ENCODE assay signal across 8 cellular contexts in the genomic region with DNA sequence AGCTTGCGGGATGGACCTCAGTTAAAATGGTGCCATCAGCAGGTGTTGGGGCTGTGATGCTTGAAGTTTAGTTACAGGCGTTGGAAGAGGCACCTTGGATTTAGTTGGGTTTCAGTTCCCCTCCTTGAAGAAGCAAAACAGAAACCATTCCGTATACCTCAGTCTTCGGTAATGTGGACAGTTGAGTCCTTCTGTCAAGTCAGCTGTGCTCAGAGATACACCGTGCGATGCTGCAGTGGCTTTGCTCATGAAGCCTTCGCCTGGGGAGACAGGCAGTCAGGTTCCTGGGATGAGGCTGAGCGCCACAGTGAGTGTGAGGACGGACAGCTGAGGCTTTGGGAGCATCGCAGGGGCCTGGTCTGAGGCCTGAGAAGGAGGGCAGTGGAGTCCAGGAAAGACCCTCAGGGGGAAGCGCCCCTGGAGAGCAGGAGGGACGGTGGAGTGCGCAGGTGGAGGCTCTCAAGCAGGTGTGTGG. TPM values are rescaled to one million over a fixed set of nuclear protein-coding genes. Genes with fewer than 3 reads are reported as not detected.
DNase-seq lines count a peak whose midpoint lies in the region; ATAC-seq and TF ChIP-seq lines count a peak whose summit lies in the region.

No MANE protein-coding gene starts in this region.

- ATAC-seq in GM19351 (IDR thresholded peaks at IDR 0.05; ENCODE audit: unreplicated experiment) (peak; percentile 83), HG03139 (IDR thresholded peaks at IDR 0.05; ENCODE audit: unreplicated experiment) (peak; percentile 89)
- ATAC-seq in activated T-helper 17 cell treated with anti-CD3 and anti-CD28 coated beads, Interleukin-2, amount 50 U/mL, for 72 hours (replicated peaks) = no peak

- H3K9me3 Mint-ChIP-seq in activated T-helper 17 cell treated with anti-CD3 and anti-CD28 coated beads, Interleukin-2, amount 50 U/mL, for 72 hours = no peaks in the 10 kb centered on the region

- H3K4me3 Mint-ChIP-seq in activated T-helper 17 cell treated with anti-CD3 and anti-CD28 coated beads, Interleukin-2, amount 50 U/mL, for 72 hours = peak overlapping the region; percentile 55

- H3K4me1 Mint-ChIP-seq in activated T-helper 17 cell treated with anti-CD3 and anti-CD28 coated beads, Interleukin-2, amount 50 U/mL, for 72 hours = peaks cover 39% of the 10 kb centered on the region

- TF ChIP-seq CTCF in GM12864 (IDR thresholded peaks at IDR 0.05; ENCODE audit: low read depth, low read length, missing control alignments) = no peak
- TF ChIP-seq CTCF in vagina (IDR thresholded peaks at IDR 0.05) = no peak

- DNase-seq in GM12864 (ENCODE audit: low read depth) (peak; percentile 71), superior temporal gyrus (ENCODE audit: extremely low spot score) (no peak), vagina (ENCODE audit: extremely low spot score in 2 of 2) (no peak), NCI-H2196 (lab: John Stamatoyannopoulos, UW; ENCODE audit: unreplicated experiment) (no peak)
- no peak for DNase-seq in activated CD4-positive, alpha-beta T cell treated with anti-CD3 and anti-CD28 coated beads, Interleukin-2, amount 50 U/mL, for 48 hours

- peaks cover 4 to 28% of the 10 kb centered on the region in 2 donors for H3K36me3 ChIP-seq in vagina

- intact Hi-C loops in vagina (cut with DNase I) = no loop called here

- H3K27ac Mint-ChIP-seq in activated T-helper 17 cell treated with anti-CD3 and anti-CD28 coated beads, Interleukin-2, amount 50 U/mL, for 72 hours = peak overlapping the region; percentile 23

- no peak for TF ChIP-seq POLR2A in vagina (IDR thresholded peaks at IDR 0.05)

- H3K4me3 ChIP-seq in GM12864 (ENCODE audit: low read depth, low read length) = no peak overlapping the region
- H3K4me3 ChIP-seq in vagina = no peak overlapping the region

- peaks cover 37% of the 10 kb centered on the region for H3K36me3 Mint-ChIP-seq in activated T-helper 17 cell treated with anti-CD3 and anti-CD28 coated beads, Interleukin-2, amount 50 U/mL, for 72 hours (ENCODE audit: low read depth)

- H3K27me3 Mint-ChIP-seq in activated T-helper 17 cell treated with anti-CD3 and anti-CD28 coated beads, Interleukin-2, amount 50 U/mL, for 72 hours = no peaks in the 10 kb centered on the region

- H3K4me1 ChIP-seq in vagina = peaks cover 20% of the 10 kb centered on the region

- H3K9me3 ChIP-seq in vagina = no peaks in the 10 kb centered on the region

- no peaks in the 10 kb centered on the region for H3K27me3 ChIP-seq in vagina

- no peak overlapping the region for H3K27ac ChIP-seq in vagina

RNA-seq across cellular contexts. Expression of a gene that starts 7.4 kb away (rescaled TPM):
- 1,000 to 10,000 TPM; 1,449 to 2,120 TPM for total RNA-seq in activated T-helper 17 cell treated with anti-CD3 and anti-CD28 coated beads, Interleukin-2, amount 50 U/mL, for 72 hours
- 250 TPM for total RNA-seq in vagina

RNA-seq across cellular contexts. Expression of a gene that starts 40.2 kb away (rescaled TPM):
- total RNA-seq in activated T-helper 17 cell treated with anti-CD3 and anti-CD28 coated beads, Interleukin-2, amount 50 U/mL, for 72 hours = 10 to 100 TPM; 16.5 to 18.2 TPM
- 16.5 TPM for total RNA-seq in vagina
